In genomic region chr6:6352772-6353171, GRCh38 we compare ENCODE assay signal across 2 cellular contexts.
TF ChIP-seq lines count a peak whose summit lies in the region.

No MANE protein-coding gene starts in this region.

TF ChIP-seq in HepG2, 621 proteins besides CTCF, POLR2A, EP300 and RAD21:
- TF ChIP-seq ZNF10 (CRISPR knock-in tag; IDR thresholded peaks at IDR 0.05; ENCODE audit: borderline replicate concordance, low read depth) (no peak), ZNF367 (CRISPR knock-in tag; IDR thresholded peaks at IDR 0.05; ENCODE audit: borderline replicate concordance) (no peak), CREB1 (IDR thresholded peaks at IDR 0.05) (peak; percentile 69), CREB1 (CRISPR knock-in tag; IDR thresholded peaks at IDR 0.05) (no peak), POLR2AphosphoS2 (IDR thresholded peaks at IDR 0.05; ENCODE audit: low read depth, low read length) (no peak), NONO (IDR thresholded peaks at IDR 0.05) (0 out of 2 replicates have a peak, but pooled peaks have one; percentile 6), NONO (CRISPR knock-in tag; conservative IDR thresholded peaks at IDR 0.05) (no peak), GMEB2 (CRISPR knock-in tag; IDR thresholded peaks at IDR 0.05; ENCODE audit: low read depth) (no peak)

TF ChIP-seq in K562, 482 proteins besides CTCF, POLR2A, EP300 and RAD21:
- no peak for TF ChIP-seq HDAC1 (IDR thresholded peaks at IDR 0.05)
- TF ChIP-seq ATF7 (IDR thresholded peaks at IDR 0.05) = no peak
- TF ChIP-seq ATF1 (CRISPR knock-in tag; IDR thresholded peaks at IDR 0.05) = no peak
- no peak for TF ChIP-seq ATF1 (tag; IDR thresholded peaks at IDR 0.05)
- no peak for TF ChIP-seq PHF21A (IDR thresholded peaks at IDR 0.05; ENCODE audit: borderline replicate concordance, low read depth)
- TF ChIP-seq TAF7 (tag; IDR thresholded peaks at IDR 0.05) = 0 out of 2 replicates have a peak, but pooled peaks have one; percentile 20
- TF ChIP-seq ARID4B (CRISPR knock-in tag; IDR thresholded peaks at IDR 0.05) = no peak
